1 cellular context compared by ENCODE assay signal in genomic region chr17:28507567-28508195, GRCh38.
A peak's percentile ranks its signal among the peaks of the same experiment; 100 is the strongest.
TF ChIP-seq lines count a peak whose summit lies in the region.

No MANE protein-coding gene starts in this region.

TF ChIP-seq in H1, 55 proteins besides CTCF, POLR2A, EP300 and RAD21:
- TF ChIP-seq SP1 (IDR thresholded peaks at IDR 0.05; ENCODE audit: low read depth, low read length) (no peak), E2F6 (IDR thresholded peaks at IDR 0.05) (peak; percentile 55), KDM4A (IDR thresholded peaks at IDR 0.05; ENCODE audit: low read depth, low read length, severe bottlenecking) (peak; percentile 19), MAX (IDR thresholded peaks at IDR 0.05) (peak; percentile 17; the same call in 1 of the 2 replicates), CBX5 (IDR thresholded peaks at IDR 0.05; ENCODE audit: low read depth, low read length) (no peak), CEBPB (IDR thresholded peaks at IDR 0.05; ENCODE audit: low read depth, low read length) (no peak)
